ENCODE assay signal across 1 cellular context in the genomic region with DNA sequence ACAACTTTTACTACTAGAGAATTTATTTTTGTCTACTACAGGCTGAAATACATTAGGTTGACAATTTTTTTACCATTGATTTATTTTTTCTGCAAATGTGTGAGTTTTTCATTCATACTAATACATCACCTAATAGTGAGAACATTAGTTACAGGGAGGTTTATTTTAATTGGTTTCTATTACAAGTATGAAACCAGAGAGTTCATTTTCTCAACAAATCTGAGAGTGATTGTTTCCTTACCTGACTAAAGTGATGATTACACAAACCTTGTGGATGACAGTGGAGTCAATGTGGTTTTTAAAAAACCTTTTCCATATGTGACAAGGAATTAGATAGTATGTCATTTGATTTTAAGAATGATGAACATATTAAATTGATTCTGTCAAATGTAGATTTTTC.
TF ChIP-seq lines count a peak whose summit lies in the region.

No MANE protein-coding gene starts in this region.

TF ChIP-seq in GM12878, 131 proteins besides CTCF, POLR2A, EP300 and RAD21 (continued from another document):
- TF ChIP-seq, protein P1, sequence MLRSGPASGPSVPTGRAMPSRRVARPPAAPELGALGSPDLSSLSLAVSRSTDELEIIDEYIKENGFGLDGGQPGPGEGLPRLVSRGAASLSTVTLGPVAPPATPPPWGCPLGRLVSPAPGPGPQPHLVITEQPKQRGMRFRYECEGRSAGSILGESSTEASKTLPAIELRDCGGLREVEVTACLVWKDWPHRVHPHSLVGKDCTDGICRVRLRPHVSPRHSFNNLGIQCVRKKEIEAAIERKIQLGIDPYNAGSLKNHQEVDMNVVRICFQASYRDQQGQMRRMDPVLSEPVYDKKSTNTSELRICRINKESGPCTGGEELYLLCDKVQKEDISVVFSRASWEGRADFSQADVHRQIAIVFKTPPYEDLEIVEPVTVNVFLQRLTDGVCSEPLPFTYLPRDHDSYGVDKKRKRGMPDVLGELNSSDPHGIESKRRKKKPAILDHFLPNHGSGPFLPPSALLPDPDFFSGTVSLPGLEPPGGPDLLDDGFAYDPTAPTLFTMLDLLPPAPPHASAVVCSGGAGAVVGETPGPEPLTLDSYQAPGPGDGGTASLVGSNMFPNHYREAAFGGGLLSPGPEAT (IDR thresholded peaks at IDR 0.05; ENCODE audit: low read depth), result peak; percentile 76
- TF ChIP-seq, protein P2, sequence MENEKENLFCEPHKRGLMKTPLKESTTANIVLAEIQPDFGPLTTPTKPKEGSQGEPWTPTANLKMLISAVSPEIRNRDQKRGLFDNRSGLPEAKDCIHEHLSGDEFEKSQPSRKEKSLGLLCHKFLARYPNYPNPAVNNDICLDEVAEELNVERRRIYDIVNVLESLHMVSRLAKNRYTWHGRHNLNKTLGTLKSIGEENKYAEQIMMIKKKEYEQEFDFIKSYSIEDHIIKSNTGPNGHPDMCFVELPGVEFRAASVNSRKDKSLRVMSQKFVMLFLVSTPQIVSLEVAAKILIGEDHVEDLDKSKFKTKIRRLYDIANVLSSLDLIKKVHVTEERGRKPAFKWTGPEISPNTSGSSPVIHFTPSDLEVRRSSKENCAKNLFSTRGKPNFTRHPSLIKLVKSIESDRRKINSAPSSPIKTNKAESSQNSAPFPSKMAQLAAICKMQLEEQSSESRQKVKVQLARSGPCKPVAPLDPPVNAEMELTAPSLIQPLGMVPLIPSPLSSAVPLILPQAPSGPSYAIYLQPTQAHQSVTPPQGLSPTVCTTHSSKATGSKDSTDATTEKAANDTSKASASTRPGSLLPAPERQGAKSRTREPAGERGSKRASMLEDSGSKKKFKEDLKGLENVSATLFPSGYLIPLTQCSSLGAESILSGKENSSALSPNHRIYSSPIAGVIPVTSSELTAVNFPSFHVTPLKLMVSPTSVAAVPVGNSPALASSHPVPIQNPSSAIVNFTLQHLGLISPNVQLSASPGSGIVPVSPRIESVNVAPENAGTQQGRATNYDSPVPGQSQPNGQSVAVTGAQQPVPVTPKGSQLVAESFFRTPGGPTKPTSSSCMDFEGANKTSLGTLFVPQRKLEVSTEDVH (IDR thresholded peaks at IDR 0.05; ENCODE audit: low read depth, partially characterized antibody), result peak; percentile 37
- TF ChIP-seq ATF7 (IDR thresholded peaks at IDR 0.05; ENCODE audit: low read depth) (peak; percentile 90), IKZF2 (IDR thresholded peaks at IDR 0.05) (peak; percentile 81 to 85; a peak in 3 of 4 replicates), SMAD1 (IDR thresholded peaks at IDR 0.05; ENCODE audit: low read depth, partially characterized antibody) (peak; percentile 71), BCL11A (IDR thresholded peaks at IDR 0.05; ENCODE audit: low read depth, low read length) (peak; percentile 60), DPF2 (IDR thresholded peaks at IDR 0.05) (0 out of 2 replicates have a peak, but pooled peaks have one; percentile 52), KLF5 (IDR thresholded peaks at IDR 0.05; ENCODE audit: partially characterized antibody) (no peak), NR2F1 (conservative IDR thresholded peaks at IDR 0.05) (peak; percentile 60; the same call in 1 of the 2 replicates), BHLHE40 (IDR thresholded peaks at IDR 0.05; ENCODE audit: borderline replicate concordance in 1 of 2, low read depth in 2 of 2, low read length in 1 of 2) (0 out of 4 replicates have a peak, but pooled peaks of 1 of the 2 experiments have one; percentile 16), MEF2B (IDR thresholded peaks at IDR 0.05; ENCODE audit: partially characterized antibody, poor library complexity, severe bottlenecking) (peak; percentile 63)
- TF ChIP-seq, protein P3, sequence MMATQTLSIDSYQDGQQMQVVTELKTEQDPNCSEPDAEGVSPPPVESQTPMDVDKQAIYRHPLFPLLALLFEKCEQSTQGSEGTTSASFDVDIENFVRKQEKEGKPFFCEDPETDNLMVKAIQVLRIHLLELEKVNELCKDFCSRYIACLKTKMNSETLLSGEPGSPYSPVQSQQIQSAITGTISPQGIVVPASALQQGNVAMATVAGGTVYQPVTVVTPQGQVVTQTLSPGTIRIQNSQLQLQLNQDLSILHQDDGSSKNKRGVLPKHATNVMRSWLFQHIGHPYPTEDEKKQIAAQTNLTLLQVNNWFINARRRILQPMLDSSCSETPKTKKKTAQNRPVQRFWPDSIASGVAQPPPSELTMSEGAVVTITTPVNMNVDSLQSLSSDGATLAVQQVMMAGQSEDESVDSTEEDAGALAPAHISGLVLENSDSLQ (IDR thresholded peaks at IDR 0.05), result no peak
- TF ChIP-seq, protein P4, sequence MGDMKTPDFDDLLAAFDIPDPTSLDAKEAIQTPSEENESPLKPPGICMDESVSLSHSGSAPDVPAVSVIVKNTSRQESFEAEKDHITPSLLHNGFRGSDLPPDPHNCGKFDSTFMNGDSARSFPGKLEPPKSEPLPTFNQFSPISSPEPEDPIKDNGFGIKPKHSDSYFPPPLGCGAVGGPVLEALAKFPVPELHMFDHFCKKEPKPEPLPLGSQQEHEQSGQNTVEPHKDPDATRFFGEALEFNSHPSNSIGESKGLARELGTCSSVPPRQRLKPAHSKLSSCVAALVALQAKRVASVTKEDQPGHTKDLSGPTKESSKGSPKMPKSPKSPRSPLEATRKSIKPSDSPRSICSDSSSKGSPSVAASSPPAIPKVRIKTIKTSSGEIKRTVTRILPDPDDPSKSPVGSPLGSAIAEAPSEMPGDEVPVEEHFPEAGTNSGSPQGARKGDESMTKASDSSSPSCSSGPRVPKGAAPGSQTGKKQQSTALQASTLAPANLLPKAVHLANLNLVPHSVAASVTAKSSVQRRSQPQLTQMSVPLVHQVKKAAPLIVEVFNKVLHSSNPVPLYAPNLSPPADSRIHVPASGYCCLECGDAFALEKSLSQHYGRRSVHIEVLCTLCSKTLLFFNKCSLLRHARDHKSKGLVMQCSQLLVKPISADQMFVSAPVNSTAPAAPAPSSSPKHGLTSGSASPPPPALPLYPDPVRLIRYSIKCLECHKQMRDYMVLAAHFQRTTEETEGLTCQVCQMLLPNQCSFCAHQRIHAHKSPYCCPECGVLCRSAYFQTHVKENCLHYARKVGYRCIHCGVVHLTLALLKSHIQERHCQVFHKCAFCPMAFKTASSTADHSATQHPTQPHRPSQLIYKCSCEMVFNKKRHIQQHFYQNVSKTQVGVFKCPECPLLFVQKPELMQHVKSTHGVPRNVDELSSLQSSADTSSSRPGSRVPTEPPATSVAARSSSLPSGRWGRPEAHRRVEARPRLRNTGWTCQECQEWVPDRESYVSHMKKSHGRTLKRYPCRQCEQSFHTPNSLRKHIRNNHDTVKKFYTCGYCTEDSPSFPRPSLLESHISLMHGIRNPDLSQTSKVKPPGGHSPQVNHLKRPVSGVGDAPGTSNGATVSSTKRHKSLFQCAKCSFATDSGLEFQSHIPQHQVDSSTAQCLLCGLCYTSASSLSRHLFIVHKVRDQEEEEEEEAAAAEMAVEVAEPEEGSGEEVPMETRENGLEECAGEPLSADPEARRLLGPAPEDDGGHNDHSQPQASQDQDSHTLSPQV (IDR thresholded peaks at IDR 0.05), result peak; percentile 72; the same call in 1 of the 2 replicates
